Comparison of ENCODE assay signal across 20 cellular contexts in the genomic region with DNA sequence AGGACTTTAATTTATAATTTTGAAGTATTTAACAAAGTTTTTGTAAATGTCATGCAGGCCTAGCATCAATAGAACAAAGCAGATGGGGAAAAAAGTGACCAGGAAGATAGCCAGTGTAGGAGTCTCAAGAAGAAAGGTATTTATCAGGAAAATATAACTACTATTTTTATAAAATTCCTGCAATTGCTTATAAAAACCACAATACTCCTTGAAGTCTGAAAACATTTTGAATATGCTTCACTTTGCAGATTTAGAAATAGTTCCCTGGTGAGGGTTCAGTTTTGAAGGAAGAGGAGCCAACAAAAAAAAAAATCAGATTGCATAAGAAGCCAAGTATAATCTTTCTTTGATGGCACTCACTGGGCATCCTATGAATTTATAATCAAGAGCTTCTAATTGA. TPM values are rescaled to one million over a fixed set of nuclear protein-coding genes. Genes with fewer than 3 reads are reported as not detected.
DNase-seq lines count a peak whose midpoint lies in the region; ATAC-seq and TF ChIP-seq lines count a peak whose summit lies in the region.
"Had no signal": no experiment of that assay in that cellular context is flagged by ENCODE, and none has a peak within 500 bp of the region (broad histone marks: within the 10 kb centered on the region; RNA-seq: fewer than 3 reads in every experiment).

No MANE protein-coding gene starts in this region.

- POLR2A ChIA-PET in SK-N-SH (lab: Yijun Ruan, JAX), result no interaction called here

- no peaks in the 10 kb centered on the region for H4K20me1 ChIP-seq in SK-N-SH (ENCODE audit: insufficient read depth)
- H4K20me1 ChIP-seq: BLaER1 treated with 17β-estradiol and CSF1 and Interleukin-3, amounts not matched to agents 10 nM and 100 nM had no signal

- H3K36me3 ChIP-seq in SK-N-SH (replicated peaks in 1 of 2; ENCODE audit: control insufficient read depth in 1 of 2, insufficient read depth in 2 of 2, low read length in 1 of 2) (peaks cover 0 to 4% of the 10 kb centered on the region in 2 experiments), adipocyte (ENCODE audit: control insufficient read depth, insufficient read depth, low read length, severe bottlenecking) (no peaks in the 10 kb centered on the region), suprapubic skin (no peaks in the 10 kb centered on the region)

- H3K9ac ChIP-seq in SK-N-SH (no peak overlapping the region), adipocyte (ENCODE audit: low read length) (no peak overlapping the region)
- H3K9ac ChIP-seq: BLaER1 treated with 17β-estradiol and CSF1 and Interleukin-3, amounts not matched to agents 10 nM and 100 nM had no signal

- no peaks in the 10 kb centered on the region for H3K9me3 ChIP-seq in SK-N-SH
- no peaks in the 10 kb centered on the region for H3K9me3 ChIP-seq in adipocyte (ENCODE audit: control insufficient read depth, low read length)
- H3K9me3 ChIP-seq in suprapubic skin, result no peaks in the 10 kb centered on the region

- H2AFZ ChIP-seq in SK-N-SH (ENCODE audit: low read depth), result no peak overlapping the region

- no peaks in the 10 kb centered on the region for H3K9me2 ChIP-seq in SK-N-SH

- no peak overlapping the region for H3K4me2 ChIP-seq in SK-N-SH
- H3K4me2 ChIP-seq: BLaER1 treated with 17β-estradiol and CSF1 and Interleukin-3, amounts not matched to agents 10 nM and 100 nM had no signal

- H3K27me3 ChIP-seq in SK-N-SH (ENCODE audit: insufficient read depth) (no peaks in the 10 kb centered on the region), adipocyte (replicated peaks; ENCODE audit: control insufficient read depth, insufficient read depth, low read length) (no peaks in the 10 kb centered on the region), suprapubic skin (no peaks in the 10 kb centered on the region)
- H3K27me3 ChIP-seq: BLaER1 treated with 17β-estradiol and CSF1 and Interleukin-3, amounts not matched to agents 10 nM and 100 nM had no signal

- CTCF ChIA-PET in SK-N-SH (lab: Yijun Ruan, JAX), result interaction anchor here (0.6 to 2.6 kb wide), 3 partner anchors 16 to 34 kb away, joined by 3 to 9 read pairs (median 6); partner anchors contain the start of gene MTERF1

- TF ChIP-seq CTCF in SK-N-SH (IDR thresholded peaks at IDR 0.05) (no peak), suprapubic skin (IDR thresholded peaks at IDR 0.05) (no peak)

- H3K4me1 ChIP-seq in SK-N-SH (ENCODE audit: control insufficient read depth in 1 of 2, insufficient read depth in 2 of 2, low read depth in 1 of 2, low read length in 1 of 2) (no peaks in the 10 kb centered on the region; a peak in 2 of 4 replicates), adipocyte (ENCODE audit: control insufficient read depth, insufficient read depth, low read length) (peaks cover 35% of the 10 kb centered on the region), suprapubic skin (peaks cover 11% of the 10 kb centered on the region)

- ATAC-seq in SK-N-SH treated with all-trans-retinoic acid at 6 μM for 48 hours, result no peak
- ATAC-seq: CD8-positive, alpha-beta T cell had no signal

- no peak for TF ChIP-seq POLR2A in suprapubic skin (IDR thresholded peaks at IDR 0.05)

- H3K79me2 ChIP-seq in SK-N-SH (ENCODE audit: insufficient read depth), result no peaks in the 10 kb centered on the region

- no peak overlapping the region for H3K27ac ChIP-seq in SK-N-SH (ENCODE audit: low read depth in 2 of 2, low read length in 1 of 2)
- H3K27ac ChIP-seq in suprapubic skin, result peak overlapping the region; percentile 10
- H3K27ac ChIP-seq: 22Rv1; BLaER1 treated with 17β-estradiol and CSF1 and Interleukin-3, amounts not matched to agents 10 nM and 100 nM had no signal

- in situ Hi-C loops in ACHN (cut with HindIII; ENCODE audit: low pct_ligation_motif_present, low pct_unique_long_range_greater_than_20kb, low sequenced_read_pairs), result no loop called here

- DNase-seq in SK-N-SH, result no peak
- peak; percentile 50 for DNase-seq in adipocyte (ENCODE audit: low read depth)
- peak; percentile 40 for DNase-seq in fibroblast of peridontal ligament (ENCODE audit: extremely low read depth)
- no peak for DNase-seq in suprapubic skin (ENCODE audit: low spot score in 2 of 2)
- no peak for DNase-seq in NCI-H187 (lab: John Stamatoyannopoulos, UW)
- no peak for DNase-seq in ACHN
- no peak for DNase-seq in Kasumi-1 (lab: John Stamatoyannopoulos, UW)
- DNase-seq: Calu3; CD8-positive, alpha-beta T cell; H7; Karpas-422; NCI-H1105; NCI-H2227 treated with DMSO at 0.1 percent for 48 hours; NCI-H524; NCI-H82; OCI-M1; Right ventricle myocardium superior had no signal

- H3K4me3 ChIP-seq in SK-N-SH (ENCODE audit: low read depth in 2 of 2, low read length in 1 of 2), result no peak overlapping the region
- H3K4me3 ChIP-seq in adipocyte (ENCODE audit: low read length), result no peak overlapping the region
- no peak overlapping the region for H3K4me3 ChIP-seq in suprapubic skin
- H3K4me3 ChIP-seq: BLaER1 treated with 17β-estradiol and CSF1 and Interleukin-3, amounts not matched to agents 10 nM and 100 nM had no signal

- peaks cover 4% of the 10 kb centered on the region for H3F3A ChIP-seq in SK-N-SH (replicated peaks; ENCODE audit: insufficient read depth)

- TF ChIP-seq RAD21 in SK-N-SH (IDR thresholded peaks at IDR 0.05; ENCODE audit: low read length), result no peak

- no peak for TF ChIP-seq EP300 in SK-N-SH (IDR thresholded peaks at IDR 0.05; ENCODE audit: borderline replicate concordance in 1 of 2, low read depth in 1 of 2, low read length in 1 of 2)
- no peak for TF ChIP-seq EP300 in suprapubic skin (IDR thresholded peaks at IDR 0.05)

TF ChIP-seq in SK-N-SH, 30 proteins besides CTCF, POLR2A, EP300 and RAD21:
- TF ChIP-seq GATA2 (CRISPR knock-in tag; IDR thresholded peaks at IDR 0.05) (no peak), GABPA (IDR thresholded peaks at IDR 0.05; ENCODE audit: low read depth) (no peak), NFIC (IDR thresholded peaks at IDR 0.05; ENCODE audit: borderline replicate concordance) (peak; percentile 11; the same call in 1 of the 2 replicates), PBX3 (IDR thresholded peaks at IDR 0.05) (no peak)

TF ChIP-seq in SK-N-SH treated with all-trans-retinoic acid at 6 μM for 48 hours, 23 proteins besides CTCF, POLR2A, EP300 and RAD21:
- TF ChIP-seq BACH2 (CRISPR knock-in tag; IDR thresholded peaks at IDR 0.05; ENCODE audit: borderline replicate concordance), result no peak
TF ChIP-seq in SK-N-SH treated with all-trans-retinoic acid at 6 μM for 48 hours: peak in this region for 0.

RNA-seq across cellular contexts. Expression of gene MTERF1, which starts 34.1 kb away (rescaled TPM):
- 6.1 and 12.0 TPM in 2 replicates for polyA plus RNA-seq in SK-N-SH (2012; rRNA removed)
- polyA plus RNA-seq in SK-N-SH (2012; cell fraction: cytosol; rRNA removed), result 11.2 and 13.9 TPM in 2 replicates
- polyA plus RNA-seq in SK-N-SH (2012; cell fraction: nucleus; rRNA removed), result 5.6 and 15.7 TPM in 2 replicates
- 10 to 100 TPM in 1 of 4 donors, 1 to 10 TPM in 3; 4.0 to 10.3 (median 6.8) TPM for total RNA-seq in suprapubic skin

Comparison
In these comparisons a context has a peak if more than half of its experiments do, and no peak if none do; other contexts are left out.
1. DNase-seq: peak in adipocyte (single experiment) and fibroblast of peridontal ligament (single experiment); none in SK-N-SH (single experiment), suprapubic skin (0 of 2), NCI-H187 (0 of 2), ACHN (single experiment) and Kasumi-1 (0 of 2).